In the genomic region with DNA sequence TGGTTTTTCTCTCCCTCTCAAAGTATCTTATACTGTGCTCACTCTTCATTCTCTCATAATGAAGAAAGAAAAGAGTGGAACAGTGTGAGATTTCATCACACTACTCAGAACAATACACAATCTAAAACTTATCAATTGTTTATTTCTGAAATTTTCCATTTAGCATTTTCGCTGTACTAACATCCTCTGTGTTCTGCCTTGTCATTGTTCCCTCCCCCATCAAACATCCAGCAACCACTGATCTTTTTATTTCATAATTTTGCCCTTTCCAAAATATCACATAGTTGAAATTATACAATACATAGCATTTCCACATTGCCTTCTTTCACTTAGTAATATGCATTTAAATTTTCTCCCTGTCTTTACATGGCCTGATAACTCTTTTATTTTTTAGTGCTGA, we compare ENCODE assay signal across 30 cellular contexts.
"Had no signal": no experiment of that assay in that cellular context is flagged by ENCODE, and none has a peak within 500 bp of the region (broad histone marks: within the 10 kb centered on the region; RNA-seq: fewer than 3 reads in every experiment).

No MANE protein-coding gene starts in this region.

- H3K27me3 Mint-ChIP-seq: activated CD4-positive, alpha-beta memory T cell treated with anti-CD3 and anti-CD28 coated beads, Interleukin-2, amount 10 ng/mL, durations not matched to agents 7 days and 5 days; activated CD4-positive, alpha-beta T cell treated with anti-CD3 and anti-CD28 coated beads, Interleukin-2, amount 10 ng/mL, durations not matched to agents 7 days and 5 days; activated naive CD4-positive, alpha-beta T cell treated with anti-CD3 and anti-CD28 coated beads, Interleukin-2, amount 10 ng/mL, durations not matched to agents 7 days and 5 days; activated naive CD8-positive, alpha-beta T cell treated with anti-CD3 and anti-CD28 coated beads, Interleukin-2, amount 10 ng/mL, durations not matched to agents 7 days and 5 days; activated T-cell treated with anti-CD3 and anti-CD28 coated beads, Interleukin-2, amount 50 U/mL, for 24 hours; central memory CD8-positive, alpha-beta T cell; dendritic cell treated with granulocyte-macrophage colony-stimulating factor and Interleukin-4, amounts not matched to agents 40 ng/mL and 50 ng/mL, for 4 days; T-helper 17 cell had no signal

- H3K9me3 Mint-ChIP-seq: activated CD4-positive, alpha-beta memory T cell treated with anti-CD3 and anti-CD28 coated beads, Interleukin-2, amount 10 ng/mL, durations not matched to agents 7 days and 5 days; activated CD4-positive, alpha-beta T cell treated with anti-CD3 and anti-CD28 coated beads, Interleukin-2, amount 10 ng/mL, durations not matched to agents 7 days and 5 days; activated naive CD8-positive, alpha-beta T cell treated with anti-CD3 and anti-CD28 coated beads, Interleukin-2, amount 10 ng/mL, durations not matched to agents 7 days and 5 days; endodermal cell had no signal

- H3K4me3 Mint-ChIP-seq: activated CD4-positive, alpha-beta memory T cell treated with anti-CD3 and anti-CD28 coated beads, Interleukin-2, amount 10 ng/mL, durations not matched to agents 7 days and 5 days; activated CD4-positive, alpha-beta T cell treated with anti-CD3 and anti-CD28 coated beads, Interleukin-2, amount 10 ng/mL, durations not matched to agents 7 days and 5 days; activated naive CD4-positive, alpha-beta T cell treated with anti-CD3 and anti-CD28 coated beads, Interleukin-2, amount 10 ng/mL, durations not matched to agents 7 days and 5 days; activated naive CD8-positive, alpha-beta T cell treated with anti-CD3 and anti-CD28 coated beads, Interleukin-2, amount 10 ng/mL, durations not matched to agents 7 days and 5 days; activated T-cell treated with anti-CD3 and anti-CD28 coated beads, Interleukin-2, amount 50 U/mL, for 24 hours; activated T-cell treated with anti-CD3 and anti-CD28 coated beads, Interleukin-2, amount 50 U/mL, for 72 hours; central memory CD8-positive, alpha-beta T cell; dendritic cell treated with granulocyte-macrophage colony-stimulating factor and Interleukin-4, amounts not matched to agents 40 ng/mL and 50 ng/mL, for 4 days; endodermal cell; T-helper 17 cell; T-helper 2 cell treated with Interferon-gamma antibody and Interleukin-4, amounts not matched to agents 5 μg/mL and 100 μg/mL, for 36 hours had no signal

- DNase-seq: activated CD4-positive, alpha-beta memory T cell treated with anti-CD3 and anti-CD28 coated beads, Interleukin-2, amount 10 ng/mL, durations not matched to agents 7 days and 5 days; activated CD4-positive, alpha-beta T cell treated with anti-CD3 and anti-CD28 coated beads for 1 hour; activated CD4-positive, alpha-beta T cell treated with anti-CD3 and anti-CD28 coated beads for 4 hours; activated CD4-positive, alpha-beta T cell treated with anti-CD3 and anti-CD28 coated beads, Interleukin-2, amount 10 ng/mL, durations not matched to agents 7 days and 5 days; activated CD4-positive, alpha-beta T cell treated with anti-CD3 and anti-CD28 coated beads, Interleukin-2, amount 50 U/mL, for 4 hours; activated CD8-positive, alpha-beta memory T cell treated with anti-CD3 and anti-CD28 coated beads, Interleukin-2, amount 50 U/mL, for 48 hours; activated gamma-delta T cell; activated naive CD4-positive, alpha-beta T cell; activated naive CD4-positive, alpha-beta T cell treated with anti-CD3 and anti-CD28 coated beads, Interleukin-2, amount 10 ng/mL, durations not matched to agents 7 days and 5 days; activated naive CD8-positive, alpha-beta T cell treated with anti-CD3 and anti-CD28 coated beads, Interleukin-2, amount 10 ng/mL, durations not matched to agents 7 days and 5 days; activated T-cell treated with anti-CD3 and anti-CD28 coated beads for 4 hours; activated T-cell treated with anti-CD3 and anti-CD28 coated beads, Interleukin-2, amount 50 U/mL, for 24 hours; activated T-cell treated with anti-CD3 and anti-CD28 coated beads, Interleukin-2, amount 50 U/mL, for 72 hours; amniotic stem cell; anterior cingulate cortex; brain microvascular endothelial cell; dorsolateral prefrontal cortex; effector memory CD4-positive, alpha-beta T cell; endodermal cell; foreskin melanocyte; head of caudate nucleus; T-helper 1 cell; T-helper 17 cell; T1000 had no signal

- H3K27ac Mint-ChIP-seq: activated CD4-positive, alpha-beta memory T cell treated with anti-CD3 and anti-CD28 coated beads, Interleukin-2, amount 10 ng/mL, durations not matched to agents 7 days and 5 days; activated CD4-positive, alpha-beta T cell treated with anti-CD3 and anti-CD28 coated beads, Interleukin-2, amount 10 ng/mL, durations not matched to agents 7 days and 5 days; activated naive CD4-positive, alpha-beta T cell treated with anti-CD3 and anti-CD28 coated beads, Interleukin-2, amount 10 ng/mL, durations not matched to agents 7 days and 5 days; activated naive CD4-positive, alpha-beta T cell treated with anti-CD3 and anti-CD28 coated beads, Interleukin-2, amount 50 U/mL, for 72 hours; activated naive CD8-positive, alpha-beta T cell treated with anti-CD3 and anti-CD28 coated beads, Interleukin-2, amount 10 ng/mL, durations not matched to agents 7 days and 5 days; activated T-cell treated with anti-CD3 and anti-CD28 coated beads, Interleukin-2, amount 50 U/mL, for 24 hours; activated T-cell treated with anti-CD3 and anti-CD28 coated beads, Interleukin-2, amount 50 U/mL, for 72 hours; dendritic cell treated with granulocyte-macrophage colony-stimulating factor and Interleukin-4, amounts not matched to agents 40 ng/mL and 50 ng/mL, for 4 days; endodermal cell; T-helper 17 cell; T-helper 2 cell treated with Interferon-gamma antibody and Interleukin-4, amounts not matched to agents 5 μg/mL and 100 μg/mL, for 36 hours had no signal

- ATAC-seq: activated naive CD4-positive, alpha-beta T cell treated with anti-CD3 and anti-CD28 coated beads, Interleukin-2, amount 50 U/mL, for 72 hours; activated T-cell treated with anti-CD3 and anti-CD28 coated beads, Interleukin-2, amount 50 U/mL, for 72 hours; esophagus mucosa; gastroesophageal sphincter; T-helper 17 cell had no signal

- H3K36me3 Mint-ChIP-seq: activated naive CD4-positive, alpha-beta T cell treated with anti-CD3 and anti-CD28 coated beads, Interleukin-2, amount 10 ng/mL, durations not matched to agents 7 days and 5 days; activated naive CD4-positive, alpha-beta T cell treated with anti-CD3 and anti-CD28 coated beads, Interleukin-2, amount 50 U/mL, for 72 hours; activated naive CD8-positive, alpha-beta T cell treated with anti-CD3 and anti-CD28 coated beads, Interleukin-2, amount 10 ng/mL, durations not matched to agents 7 days and 5 days had no signal

- H3K4me1 Mint-ChIP-seq: activated CD4-positive, alpha-beta memory T cell treated with anti-CD3 and anti-CD28 coated beads, Interleukin-2, amount 10 ng/mL, durations not matched to agents 7 days and 5 days; activated CD4-positive, alpha-beta T cell treated with anti-CD3 and anti-CD28 coated beads, Interleukin-2, amount 10 ng/mL, durations not matched to agents 7 days and 5 days; activated naive CD4-positive, alpha-beta T cell treated with anti-CD3 and anti-CD28 coated beads, Interleukin-2, amount 10 ng/mL, durations not matched to agents 7 days and 5 days; activated naive CD8-positive, alpha-beta T cell treated with anti-CD3 and anti-CD28 coated beads, Interleukin-2, amount 10 ng/mL, durations not matched to agents 7 days and 5 days; central memory CD8-positive, alpha-beta T cell; endodermal cell; T-helper 17 cell had no signal
